ENCODE assay signal across 1 cellular context in the genomic region with DNA sequence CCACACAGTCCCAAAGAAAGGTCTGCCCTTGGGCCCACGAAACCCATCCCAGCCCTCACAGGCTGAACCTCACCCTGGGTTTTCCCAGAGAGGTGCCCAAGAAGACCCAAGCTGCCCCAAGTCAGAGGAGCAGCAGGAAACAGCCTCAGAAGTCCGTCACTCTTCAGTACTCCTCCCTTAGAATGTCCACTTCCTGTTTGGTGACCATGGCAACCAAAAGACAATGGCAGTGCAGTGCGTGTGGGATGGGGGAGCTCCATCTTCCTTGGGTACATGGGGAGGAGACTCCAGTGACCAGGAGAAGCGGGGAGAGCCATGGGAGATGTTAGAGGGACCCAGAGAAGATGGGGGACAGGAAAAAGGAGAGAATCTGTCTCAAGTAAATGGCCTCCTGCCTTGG.
TF ChIP-seq lines count a peak whose summit lies in the region.

No MANE protein-coding gene starts in this region.

TF ChIP-seq in HepG2, 621 proteins besides CTCF, POLR2A, EP300 and RAD21:
- TF ChIP-seq RELA (CRISPR knock-in tag; IDR thresholded peaks at IDR 0.05) (no peak), RFX1 (IDR thresholded peaks at IDR 0.05) (peak; percentile 46), MIXL1 (CRISPR knock-in tag; IDR thresholded peaks at IDR 0.05) (no peak), GABPB1 (CRISPR knock-in tag; IDR thresholded peaks at IDR 0.05) (peak; percentile 45; the same call in 1 of the 2 replicates), SOX13 (IDR thresholded peaks at IDR 0.05) (no peak), SOX13 (CRISPR knock-in tag; conservative IDR thresholded peaks at IDR 0.05 in 1 of 2, IDR thresholded peaks at IDR 0.05 in 1 of 2) (0 out of 4 replicates have a peak, but pooled peaks of 1 of the 2 experiments have one; percentile 17), PHF5A (CRISPR knock-in tag; IDR thresholded peaks at IDR 0.05; ENCODE audit: low read depth, unreplicated experiment) (no peak), GABPA (IDR thresholded peaks at IDR 0.05; ENCODE audit: low read depth, low read length) (peak; percentile 23; the same call in 1 of the 2 replicates), GABPA (CRISPR knock-in tag; IDR thresholded peaks at IDR 0.05; ENCODE audit: low read depth) (peak; percentile 69), ELF1 (CRISPR knock-in tag; IDR thresholded peaks at IDR 0.05) (peak; percentile 44; the same call in 1 of the 2 replicates), RFX3 (CRISPR knock-in tag; IDR thresholded peaks at IDR 0.05) (peak; percentile 74)
